1 cellular context compared by ENCODE assay signal in the genomic region with DNA sequence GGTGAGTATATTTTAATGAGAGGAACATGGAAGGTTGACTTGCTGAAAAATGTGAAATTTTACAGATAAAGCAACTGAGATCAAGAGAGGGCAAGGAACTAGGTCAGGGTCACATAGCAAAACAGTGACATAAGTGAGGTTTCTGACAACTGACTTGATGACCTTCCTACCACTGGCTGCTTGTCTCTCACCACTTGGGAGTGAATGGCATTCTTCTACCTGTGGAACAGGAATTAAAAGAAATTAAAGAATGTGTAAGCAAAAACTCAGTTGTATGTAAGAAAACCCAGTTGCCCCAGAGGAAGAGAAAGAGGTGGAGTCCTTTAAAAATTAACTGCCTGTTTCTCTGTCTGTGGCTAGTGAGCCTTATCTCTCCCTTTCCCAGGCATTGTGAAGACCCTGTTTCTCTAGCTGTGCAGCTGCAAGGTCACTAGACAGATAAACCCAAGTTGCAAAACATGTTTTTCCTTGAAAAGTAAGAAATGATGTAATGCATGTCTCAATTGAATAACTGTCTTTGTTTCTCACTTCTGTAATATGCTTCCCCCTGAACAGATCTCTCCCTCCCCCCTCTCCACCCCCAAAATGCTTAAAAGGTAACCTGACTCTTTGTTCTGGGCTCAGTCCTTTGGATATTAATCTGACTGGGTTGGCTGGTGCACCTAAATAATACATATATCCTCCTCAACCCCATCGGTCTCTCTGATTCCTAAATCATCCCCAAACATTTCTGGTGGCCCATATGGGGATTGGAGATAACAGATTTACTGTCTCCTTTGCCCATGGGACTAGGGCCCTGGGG.
TF ChIP-seq lines count a peak whose summit lies in the region.

No MANE protein-coding gene starts in this region.

TF ChIP-seq in K562, 482 proteins besides CTCF, POLR2A, EP300 and RAD21 (continued from another document and continues in another):
- TF ChIP-seq, protein P1, sequence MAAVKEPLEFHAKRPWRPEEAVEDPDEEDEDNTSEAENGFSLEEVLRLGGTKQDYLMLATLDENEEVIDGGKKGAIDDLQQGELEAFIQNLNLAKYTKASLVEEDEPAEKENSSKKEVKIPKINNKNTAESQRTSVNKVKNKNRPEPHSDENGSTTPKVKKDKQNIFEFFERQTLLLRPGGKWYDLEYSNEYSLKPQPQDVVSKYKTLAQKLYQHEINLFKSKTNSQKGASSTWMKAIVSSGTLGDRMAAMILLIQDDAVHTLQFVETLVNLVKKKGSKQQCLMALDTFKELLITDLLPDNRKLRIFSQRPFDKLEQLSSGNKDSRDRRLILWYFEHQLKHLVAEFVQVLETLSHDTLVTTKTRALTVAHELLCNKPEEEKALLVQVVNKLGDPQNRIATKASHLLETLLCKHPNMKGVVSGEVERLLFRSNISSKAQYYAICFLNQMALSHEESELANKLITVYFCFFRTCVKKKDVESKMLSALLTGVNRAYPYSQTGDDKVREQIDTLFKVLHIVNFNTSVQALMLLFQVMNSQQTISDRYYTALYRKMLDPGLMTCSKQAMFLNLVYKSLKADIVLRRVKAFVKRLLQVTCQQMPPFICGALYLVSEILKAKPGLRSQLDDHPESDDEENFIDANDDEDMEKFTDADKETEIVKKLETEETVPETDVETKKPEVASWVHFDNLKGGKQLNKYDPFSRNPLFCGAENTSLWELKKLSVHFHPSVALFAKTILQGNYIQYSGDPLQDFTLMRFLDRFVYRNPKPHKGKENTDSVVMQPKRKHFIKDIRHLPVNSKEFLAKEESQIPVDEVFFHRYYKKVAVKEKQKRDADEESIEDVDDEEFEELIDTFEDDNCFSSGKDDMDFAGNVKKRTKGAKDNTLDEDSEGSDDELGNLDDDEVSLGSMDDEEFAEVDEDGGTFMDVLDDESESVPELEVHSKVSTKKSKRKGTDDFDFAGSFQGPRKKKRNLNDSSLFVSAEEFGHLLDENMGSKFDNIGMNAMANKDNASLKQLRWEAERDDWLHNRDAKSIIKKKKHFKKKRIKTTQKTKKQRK (IDR thresholded peaks at IDR 0.05; ENCODE audit: borderline replicate concordance, low read depth, low read length): no peak
- TF ChIP-seq ZNF561 (CRISPR knock-in tag; conservative IDR thresholded peaks at IDR 0.05) (no peak), POLR2AphosphoS2 (IDR thresholded peaks at IDR 0.05; ENCODE audit: low read length) (no peak), LCOR (CRISPR knock-in tag; IDR thresholded peaks at IDR 0.05) (no peak), ZNF217 (CRISPR knock-in tag; IDR thresholded peaks at IDR 0.05) (no peak), KHSRP (IDR thresholded peaks at IDR 0.05) (no peak), HMG20B (CRISPR knock-in tag; IDR thresholded peaks at IDR 0.05) (no peak), E2F3 (CRISPR knock-in tag; IDR thresholded peaks at IDR 0.05) (no peak), MCM2 (IDR thresholded peaks at IDR 0.05; ENCODE audit: low read depth) (no peak), TEAD4 (IDR thresholded peaks at IDR 0.05; ENCODE audit: low read length) (peak; percentile 85), TEAD4 (CRISPR knock-in tag; IDR thresholded peaks at IDR 0.05; ENCODE audit: borderline replicate concordance) (no peak), POU5F1 (IDR thresholded peaks at IDR 0.05; ENCODE audit: borderline replicate concordance, low read depth, low read length, partially characterized antibody) (no peak), BCL6 (CRISPR knock-in tag; IDR thresholded peaks at IDR 0.05) (no peak), PHF21A (IDR thresholded peaks at IDR 0.05; ENCODE audit: borderline replicate concordance, low read depth) (no peak), SP2 (IDR thresholded peaks at IDR 0.05; ENCODE audit: extremely low read depth, low read depth, low read length, poor library complexity, severe bottlenecking) (no peak), TCF3 (CRISPR knock-in tag; IDR thresholded peaks at IDR 0.05) (peak; percentile 96), HDAC8 (tag; IDR thresholded peaks at IDR 0.05) (no peak), ZNF583 (CRISPR knock-in tag; IDR thresholded peaks at IDR 0.05) (no peak), TCF7L2 (IDR thresholded peaks at IDR 0.05; ENCODE audit: low read depth, low read length) (no peak), CBX1 (IDR thresholded peaks at IDR 0.05; ENCODE audit: low read depth) (no peak), KAT8 (IDR thresholded peaks at IDR 0.05; ENCODE audit: low read depth) (no peak), WHSC1 (IDR thresholded peaks at IDR 0.05; ENCODE audit: low read length) (no peak)
- TF ChIP-seq, protein P2, sequence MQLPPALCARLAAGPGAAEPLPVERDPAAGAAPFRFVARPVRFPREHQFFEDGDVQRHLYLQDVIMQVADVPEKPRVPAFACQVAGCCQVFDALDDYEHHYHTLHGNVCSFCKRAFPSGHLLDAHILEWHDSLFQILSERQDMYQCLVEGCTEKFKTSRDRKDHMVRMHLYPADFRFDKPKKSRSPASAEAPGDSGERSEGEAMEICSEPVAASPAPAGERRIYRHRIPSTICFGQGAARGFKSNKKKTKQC (CRISPR knock-in tag; IDR thresholded peaks at IDR 0.05): no peak
- TF ChIP-seq, protein P3, sequence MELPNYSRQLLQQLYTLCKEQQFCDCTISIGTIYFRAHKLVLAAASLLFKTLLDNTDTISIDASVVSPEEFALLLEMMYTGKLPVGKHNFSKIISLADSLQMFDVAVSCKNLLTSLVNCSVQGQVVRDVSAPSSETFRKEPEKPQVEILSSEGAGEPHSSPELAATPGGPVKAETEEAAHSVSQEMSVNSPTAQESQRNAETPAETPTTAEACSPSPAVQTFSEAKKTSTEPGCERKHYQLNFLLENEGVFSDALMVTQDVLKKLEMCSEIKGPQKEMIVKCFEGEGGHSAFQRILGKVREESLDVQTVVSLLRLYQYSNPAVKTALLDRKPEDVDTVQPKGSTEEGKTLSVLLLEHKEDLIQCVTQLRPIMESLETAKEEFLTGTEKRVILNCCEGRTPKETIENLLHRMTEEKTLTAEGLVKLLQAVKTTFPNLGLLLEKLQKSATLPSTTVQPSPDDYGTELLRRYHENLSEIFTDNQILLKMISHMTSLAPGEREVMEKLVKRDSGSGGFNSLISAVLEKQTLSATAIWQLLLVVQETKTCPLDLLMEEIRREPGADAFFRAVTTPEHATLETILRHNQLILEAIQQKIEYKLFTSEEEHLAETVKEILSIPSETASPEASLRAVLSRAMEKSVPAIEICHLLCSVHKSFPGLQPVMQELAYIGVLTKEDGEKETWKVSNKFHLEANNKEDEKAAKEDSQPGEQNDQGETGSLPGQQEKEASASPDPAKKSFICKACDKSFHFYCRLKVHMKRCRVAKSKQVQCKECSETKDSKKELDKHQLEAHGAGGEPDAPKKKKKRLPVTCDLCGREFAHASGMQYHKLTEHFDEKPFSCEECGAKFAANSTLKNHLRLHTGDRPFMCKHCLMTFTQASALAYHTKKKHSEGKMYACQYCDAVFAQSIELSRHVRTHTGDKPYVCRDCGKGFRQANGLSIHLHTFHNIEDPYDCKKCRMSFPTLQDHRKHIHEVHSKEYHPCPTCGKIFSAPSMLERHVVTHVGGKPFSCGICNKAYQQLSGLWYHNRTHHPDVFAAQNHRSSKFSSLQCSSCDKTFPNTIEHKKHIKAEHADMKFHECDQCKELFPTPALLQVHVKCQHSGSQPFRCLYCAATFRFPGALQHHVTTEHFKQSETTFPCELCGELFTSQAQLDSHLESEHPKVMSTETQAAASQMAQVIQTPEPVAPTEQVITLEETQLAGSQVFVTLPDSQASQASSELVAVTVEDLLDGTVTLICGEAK (IDR thresholded peaks at IDR 0.05): no peak
- TF ChIP-seq, protein P3 (CRISPR knock-in tag; IDR thresholded peaks at IDR 0.05): no peak
- TF ChIP-seq, protein P4, sequence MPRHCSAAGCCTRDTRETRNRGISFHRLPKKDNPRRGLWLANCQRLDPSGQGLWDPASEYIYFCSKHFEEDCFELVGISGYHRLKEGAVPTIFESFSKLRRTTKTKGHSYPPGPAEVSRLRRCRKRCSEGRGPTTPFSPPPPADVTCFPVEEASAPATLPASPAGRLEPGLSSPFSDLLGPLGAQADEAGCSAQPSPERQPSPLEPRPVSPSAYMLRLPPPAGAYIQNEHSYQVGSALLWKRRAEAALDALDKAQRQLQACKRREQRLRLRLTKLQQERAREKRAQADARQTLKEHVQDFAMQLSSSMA (CRISPR knock-in tag; IDR thresholded peaks at IDR 0.05): no peak
- TF ChIP-seq, protein P5, sequence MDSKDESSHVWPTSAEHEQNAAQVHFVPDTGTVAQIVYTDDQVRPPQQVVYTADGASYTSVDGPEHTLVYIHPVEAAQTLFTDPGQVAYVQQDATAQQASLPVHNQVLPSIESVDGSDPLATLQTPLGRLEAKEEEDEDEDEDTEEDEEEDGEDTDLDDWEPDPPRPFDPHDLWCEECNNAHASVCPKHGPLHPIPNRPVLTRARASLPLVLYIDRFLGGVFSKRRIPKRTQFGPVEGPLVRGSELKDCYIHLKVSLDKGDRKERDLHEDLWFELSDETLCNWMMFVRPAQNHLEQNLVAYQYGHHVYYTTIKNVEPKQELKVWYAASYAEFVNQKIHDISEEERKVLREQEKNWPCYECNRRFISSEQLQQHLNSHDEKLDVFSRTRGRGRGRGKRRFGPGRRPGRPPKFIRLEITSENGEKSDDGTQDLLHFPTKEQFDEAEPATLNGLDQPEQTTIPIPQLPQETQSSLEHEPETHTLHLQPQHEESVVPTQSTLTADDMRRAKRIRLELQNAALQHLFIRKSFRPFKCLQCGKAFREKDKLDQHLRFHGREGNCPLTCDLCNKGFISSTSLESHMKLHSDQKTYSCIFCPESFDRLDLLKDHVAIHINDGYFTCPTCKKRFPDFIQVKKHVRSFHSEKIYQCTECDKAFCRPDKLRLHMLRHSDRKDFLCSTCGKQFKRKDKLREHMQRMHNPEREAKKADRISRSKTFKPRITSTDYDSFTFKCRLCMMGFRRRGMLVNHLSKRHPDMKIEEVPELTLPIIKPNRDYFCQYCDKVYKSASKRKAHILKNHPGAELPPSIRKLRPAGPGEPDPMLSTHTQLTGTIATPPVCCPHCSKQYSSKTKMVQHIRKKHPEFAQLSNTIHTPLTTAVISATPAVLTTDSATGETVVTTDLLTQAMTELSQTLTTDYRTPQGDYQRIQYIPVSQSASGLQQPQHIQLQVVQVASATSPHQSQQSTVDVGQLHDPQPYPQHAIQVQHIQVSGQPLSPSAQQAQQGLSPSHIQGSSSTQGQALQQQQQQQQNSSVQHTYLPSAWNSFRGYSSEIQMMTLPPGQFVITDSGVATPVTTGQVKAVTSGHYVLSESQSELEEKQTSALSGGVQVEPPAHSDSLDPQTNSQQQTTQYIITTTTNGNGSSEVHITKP (IDR thresholded peaks at IDR 0.05; ENCODE audit: partially characterized antibody): no peak
- TF ChIP-seq, protein P6, sequence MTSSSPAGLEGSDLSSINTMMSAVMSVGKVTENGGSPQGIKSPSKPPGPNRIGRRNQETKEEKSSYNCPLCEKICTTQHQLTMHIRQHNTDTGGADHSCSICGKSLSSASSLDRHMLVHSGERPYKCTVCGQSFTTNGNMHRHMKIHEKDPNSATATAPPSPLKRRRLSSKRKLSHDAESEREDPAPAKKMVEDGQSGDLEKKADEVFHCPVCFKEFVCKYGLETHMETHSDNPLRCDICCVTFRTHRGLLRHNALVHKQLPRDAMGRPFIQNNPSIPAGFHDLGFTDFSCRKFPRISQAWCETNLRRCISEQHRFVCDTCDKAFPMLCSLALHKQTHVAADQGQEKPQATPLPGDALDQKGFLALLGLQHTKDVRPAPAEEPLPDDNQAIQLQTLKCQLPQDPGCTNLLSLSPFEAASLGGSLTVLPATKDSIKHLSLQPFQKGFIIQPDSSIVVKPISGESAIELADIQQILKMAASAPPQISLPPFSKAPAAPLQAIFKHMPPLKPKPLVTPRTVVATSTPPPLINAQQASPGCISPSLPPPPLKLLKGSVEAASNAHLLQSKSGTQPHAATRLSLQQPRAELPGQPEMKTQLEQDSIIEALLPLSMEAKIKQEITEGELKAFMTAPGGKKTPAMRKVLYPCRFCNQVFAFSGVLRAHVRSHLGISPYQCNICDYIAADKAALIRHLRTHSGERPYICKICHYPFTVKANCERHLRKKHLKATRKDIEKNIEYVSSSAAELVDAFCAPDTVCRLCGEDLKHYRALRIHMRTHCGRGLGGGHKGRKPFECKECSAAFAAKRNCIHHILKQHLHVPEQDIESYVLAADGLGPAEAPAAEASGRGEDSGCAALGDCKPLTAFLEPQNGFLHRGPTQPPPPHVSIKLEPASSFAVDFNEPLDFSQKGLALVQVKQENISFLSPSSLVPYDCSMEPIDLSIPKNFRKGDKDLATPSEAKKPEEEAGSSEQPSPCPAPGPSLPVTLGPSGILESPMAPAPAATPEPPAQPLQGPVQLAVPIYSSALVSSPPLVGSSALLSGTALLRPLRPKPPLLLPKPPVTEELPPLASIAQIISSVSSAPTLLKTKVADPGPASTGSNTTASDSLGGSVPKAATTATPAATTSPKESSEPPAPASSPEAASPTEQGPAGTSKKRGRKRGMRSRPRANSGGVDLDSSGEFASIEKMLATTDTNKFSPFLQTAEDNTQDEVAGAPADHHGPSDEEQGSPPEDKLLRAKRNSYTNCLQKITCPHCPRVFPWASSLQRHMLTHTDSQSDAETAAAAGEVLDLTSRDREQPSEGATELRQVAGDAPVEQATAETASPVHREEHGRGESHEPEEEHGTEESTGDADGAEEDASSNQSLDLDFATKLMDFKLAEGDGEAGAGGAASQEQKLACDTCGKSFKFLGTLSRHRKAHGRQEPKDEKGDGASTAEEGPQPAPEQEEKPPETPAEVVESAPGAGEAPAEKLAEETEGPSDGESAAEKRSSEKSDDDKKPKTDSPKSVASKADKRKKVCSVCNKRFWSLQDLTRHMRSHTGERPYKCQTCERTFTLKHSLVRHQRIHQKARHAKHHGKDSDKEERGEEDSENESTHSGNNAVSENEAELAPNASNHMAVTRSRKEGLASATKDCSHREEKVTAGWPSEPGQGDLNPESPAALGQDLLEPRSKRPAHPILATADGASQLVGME (CRISPR knock-in tag; IDR thresholded peaks at IDR 0.05): no peak
